8 cellular contexts compared by ENCODE assay signal in the genomic region with DNA sequence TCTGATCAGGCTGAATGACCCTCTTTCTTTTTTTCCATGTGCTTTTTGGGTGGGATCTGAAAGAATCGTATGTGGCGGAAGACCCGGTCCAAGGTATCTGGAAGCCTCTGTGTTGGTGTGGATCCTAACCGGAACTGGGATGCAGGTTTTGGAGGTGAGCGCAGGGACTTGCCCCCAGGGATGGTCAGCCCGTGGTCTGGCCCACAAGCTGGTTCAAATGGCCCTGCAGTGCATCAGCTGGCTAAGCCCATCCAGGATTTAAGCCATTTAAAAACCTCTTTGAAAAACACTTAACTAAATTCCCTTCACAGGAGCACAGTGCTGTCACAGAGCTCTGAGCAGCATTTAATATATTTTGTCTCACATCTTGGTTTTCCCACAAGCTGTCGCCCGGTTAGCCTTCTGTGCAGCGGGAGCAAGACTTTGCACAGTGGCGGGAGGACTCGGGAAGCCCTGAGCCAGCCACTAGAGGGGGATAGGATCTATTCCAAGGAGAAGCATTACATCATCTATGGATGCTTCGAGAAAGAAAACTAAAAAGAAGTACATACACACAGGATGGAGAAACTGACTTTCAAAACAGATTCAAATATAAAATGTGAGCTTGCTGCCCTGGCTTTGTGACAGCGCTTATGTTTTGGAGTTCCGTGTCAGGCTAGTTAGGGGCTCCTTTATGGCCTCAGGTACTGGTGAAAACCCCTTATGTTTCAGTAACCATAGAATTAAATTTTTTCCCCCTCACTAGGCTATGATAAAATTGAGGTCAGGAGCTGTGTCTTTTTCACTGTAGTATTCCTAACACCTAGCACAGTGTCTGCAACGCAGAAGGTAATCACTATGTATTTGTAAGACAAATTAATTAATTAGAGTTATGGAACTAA.
DNase-seq lines count a peak whose midpoint lies in the region; ATAC-seq and TF ChIP-seq lines count a peak whose summit lies in the region.

No MANE protein-coding gene starts in this region.

- no peaks in the 10 kb centered on the region for H3K27me3 ChIP-seq in adipocyte (replicated peaks; ENCODE audit: control insufficient read depth, insufficient read depth, low read length)

- peak overlapping the region; percentile 68 for H3K27ac Mint-ChIP-seq in stimulated activated effector memory CD8-positive, alpha-beta T cell treated with anti-CD3 and anti-CD28 coated beads, Interleukin-12 subunit alpha, Interleukin-12 subunit beta, amount 100 ng/mL, for 72 hours

- peak overlapping the region; percentile 77 for H3K9ac ChIP-seq in adipocyte (ENCODE audit: low read length)

- peak overlapping the region; percentile 31 for H3K4me3 Mint-ChIP-seq in stimulated activated effector memory CD8-positive, alpha-beta T cell treated with anti-CD3 and anti-CD28 coated beads, Interleukin-12 subunit alpha, Interleukin-12 subunit beta, amount 100 ng/mL, for 72 hours

- peaks cover 24% of the 10 kb centered on the region for H3K4me1 Mint-ChIP-seq in stimulated activated effector memory CD8-positive, alpha-beta T cell treated with anti-CD3 and anti-CD28 coated beads, Interleukin-12 subunit alpha, Interleukin-12 subunit beta, amount 100 ng/mL, for 72 hours

- no peak for ATAC-seq in stimulated activated effector memory CD8-positive, alpha-beta T cell treated with anti-CD3 and anti-CD28 coated beads, Interleukin-12 subunit alpha, Interleukin-12 subunit beta, amount 100 ng/mL, for 72 hours
- ATAC-seq in GM18502 (IDR thresholded peaks at IDR 0.05; ENCODE audit: poor library complexity, unreplicated experiment), result no peak
- ATAC-seq in HG02763 (IDR thresholded peaks at IDR 0.05; ENCODE audit: unreplicated experiment), result no peak

- no peaks in the 10 kb centered on the region for H3K9me3 Mint-ChIP-seq in stimulated activated effector memory CD8-positive, alpha-beta T cell treated with anti-CD3 and anti-CD28 coated beads, Interleukin-12 subunit alpha, Interleukin-12 subunit beta, amount 100 ng/mL, for 72 hours

- H3K4me3 ChIP-seq in LNCaP clone FGC (ENCODE audit: low read depth, low read length) (no peak overlapping the region), adipocyte (ENCODE audit: low read length) (no peak overlapping the region)

- peaks cover 83% of the 10 kb centered on the region for H3K4me1 ChIP-seq in adipocyte (ENCODE audit: control insufficient read depth, insufficient read depth, low read length)

- no peaks in the 10 kb centered on the region for H3K9me3 ChIP-seq in adipocyte (ENCODE audit: control insufficient read depth, low read length)

- TF ChIP-seq CTCF in LNCaP clone FGC (IDR thresholded peaks at IDR 0.05; ENCODE audit: control insufficient read depth, extremely low read depth, insufficient read depth), result peak; percentile 44

- H3K36me3 ChIP-seq in adipocyte (ENCODE audit: control insufficient read depth, insufficient read depth, low read length, severe bottlenecking), result no peaks in the 10 kb centered on the region

- DNase-seq in COLO829 (ENCODE audit: low spot score) (peak; percentile 87), LNCaP clone FGC (ENCODE audit: low read depth) (no peak), adipocyte (ENCODE audit: low read depth) (peak; percentile 67), hepatic stellate cell (ENCODE audit: low spot score) (peak; percentile 72), LoVo (ENCODE audit: low spot score) (no peak)
- DNase-seq in stimulated activated effector memory CD8-positive, alpha-beta T cell treated with anti-CD3 and anti-CD28 coated beads, Interleukin-12 subunit alpha, Interleukin-12 subunit beta, amount 100 ng/mL, for 72 hours (ENCODE audit: low spot score in 2 of 2), result no peak

- H3K36me3 Mint-ChIP-seq in stimulated activated effector memory CD8-positive, alpha-beta T cell treated with anti-CD3 and anti-CD28 coated beads, Interleukin-12 subunit alpha, Interleukin-12 subunit beta, amount 100 ng/mL, for 72 hours, result no peaks in the 10 kb centered on the region

Comparison
In these comparisons a context has a peak if more than half of its experiments do, and no peak if none do; other contexts are left out.
1. DNase-seq: peak in COLO829 (single experiment), adipocyte (single experiment) and hepatic stellate cell (single experiment); none in LNCaP clone FGC (single experiment), stimulated activated effector memory CD8-positive, alpha-beta T cell treated with anti-CD3 and anti-CD28 coated beads, Interleukin-12 subunit alpha, Interleukin-12 subunit beta, amount 100 ng/mL, for 72 hours (0 of 2) and LoVo (single experiment).